Comparison of ENCODE assay signal across 2 cellular contexts in the genomic region with DNA sequence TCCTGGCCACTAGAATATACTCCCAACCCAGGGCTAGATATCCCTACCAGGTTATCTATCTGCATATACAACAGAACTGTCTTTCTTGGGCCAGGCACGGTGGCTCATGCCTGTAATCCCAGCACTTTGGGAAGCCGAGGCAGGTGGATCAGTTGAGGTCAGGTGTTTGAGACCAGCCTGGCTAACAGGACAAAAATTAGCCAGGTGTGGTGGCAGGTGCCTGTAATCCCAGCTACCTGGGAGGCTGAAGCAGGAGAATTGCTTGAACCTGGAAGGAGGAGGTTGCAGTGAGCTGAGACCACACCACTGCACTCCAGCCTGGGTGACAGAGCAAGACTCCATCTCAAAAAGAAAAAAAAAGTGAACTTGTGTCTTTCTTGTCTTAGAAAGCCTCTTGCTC. TPM values are rescaled to one million over a fixed set of nuclear protein-coding genes. Genes with fewer than 3 reads are reported as not detected.
"Had no signal": no experiment of that assay in that cellular context is flagged by ENCODE, and none has a peak within 500 bp of the region (broad histone marks: within the 10 kb centered on the region; RNA-seq: fewer than 3 reads in every experiment).

No MANE protein-coding gene starts in this region.

RNA-seq across cellular contexts. Expression of a gene that starts 9.6 kb away (rescaled TPM):
- total RNA-seq: G401, GM12878 had no signal
- polyA plus RNA-seq: GM12878 had no signal
